Comparison of ENCODE assay signal across 18 cellular contexts in genomic region chr1:45337630-45338320, GRCh38. TPM values are rescaled to one million over a fixed set of nuclear protein-coding genes. Genes with fewer than 3 reads are reported as not detected.
DNase-seq lines count a peak whose midpoint lies in the region; ATAC-seq, FAIRE-seq and TF ChIP-seq lines count a peak whose summit lies in the region.
"Had no signal": no experiment of that assay in that cellular context is flagged by ENCODE, and none has a peak within 500 bp of the region (broad histone marks: within the 10 kb centered on the region; RNA-seq: fewer than 3 reads in every experiment).

No MANE protein-coding gene starts in this region.

- H3K36me3 ChIP-seq in HepG2 (replicated peaks in 1 of 2; ENCODE audit: control insufficient read depth in 1 of 2, insufficient read depth in 2 of 2, low read length in 2 of 2) = peaks cover 6 to 14% of the 10 kb centered on the region in 2 experiments
- H3K36me3 ChIP-seq in right lobe of liver = peaks cover 0 to 10% (median 6%) of the 10 kb centered on the region in 4 donors
- H3K36me3 ChIP-seq in hepatocyte (replicated peaks; ENCODE audit: insufficient read depth, low read depth) = no peaks in the 10 kb centered on the region

- H3K4me1 Mint-ChIP-seq in T-cell = peaks cover 70 to 75% (median 72%) of the 10 kb centered on the region in 3 donors

- 88% methylated on average over 3 of the region's 3 CpGs for WGBS in HepG2 (ENCODE audit: low lambda C conversion rate)
- 86% methylated on average over 1 of the region's 3 CpGs for WGBS in right lobe of liver (ENCODE audit: insufficient coverage, low coverage, low lambda C conversion rate, missing lambda C conversion rate)
- 95% methylated on average over 3 of the region's 3 CpGs for WGBS in hepatocyte (ENCODE audit: low lambda C conversion rate, missing lambda C conversion rate)

- H4K20me1 ChIP-seq in HepG2 (ENCODE audit: insufficient read depth, low read length) = no peaks in the 10 kb centered on the region
- no peaks in the 10 kb centered on the region for H4K20me1 ChIP-seq in hepatocyte (ENCODE audit: insufficient read depth, poor library complexity, severe bottlenecking)

- H3K4me2 ChIP-seq in HepG2 (ENCODE audit: low read depth, low read length) (peak overlapping the region; percentile 10; the same call in 1 of the 2 replicates), hepatocyte (no peak overlapping the region)

- H3K4me3 Mint-ChIP-seq in T-cell = peak overlapping the region in 2 of 3 donors; percentile 2 to 100

- no peaks in the 10 kb centered on the region for H3K9me2 ChIP-seq in hepatocyte (replicated peaks; ENCODE audit: insufficient read depth)

- H2AFZ ChIP-seq in HepG2 (ENCODE audit: low read length) (no peak overlapping the region), hepatocyte (no peak overlapping the region)

- POLR2A ChIA-PET in HepG2 (lab: Yijun Ruan, JAX) = interaction anchor here (1.0 to 8.4 kb wide), 4 partner anchors 12 to 518 kb away, joined by 3 to 159 read pairs (median 50); partner anchors contain the start of genes HECTD3 and UROD
- POLR2A ChIA-PET in T-cell (lab: Charles Lee) = interaction anchor here (0.5 to 0.9 kb wide), 3 partner anchors 14 to 130 kb away, joined by 4 to 11 read pairs (median 4); no protein-coding TSS in a partner anchor

- H3K27ac Mint-ChIP-seq in T-cell = peak overlapping the region in 1 of 2 donors; percentile 57

- CTCF ChIA-PET in HepG2 (lab: Yijun Ruan, JAX; ENCODE audit: low intra/inter-chr PET ratio, low total read pairs) (no interaction called here), T-cell (lab: Charles Lee) (interaction anchor here in 1 of 2 donors (0.7 kb wide), 1 partner anchor 130 kb away, joined by 3 read pairs; no protein-coding TSS in a partner anchor)

- FAIRE-seq in HepG2 (lab: Jason Lieb, UNC) = no peak
- FAIRE-seq in GM12891 (lab: Jason Lieb, UNC) = no peak
- FAIRE-seq: TTC549 had no signal

- peaks cover 38% of the 10 kb centered on the region for H3K36me3 Mint-ChIP-seq in T-cell

- no peak for TF ChIP-seq EP300 in HepG2 (IDR thresholded peaks at IDR 0.05; ENCODE audit: low read depth in 2 of 2, low read length in 2 of 2)
- TF ChIP-seq EP300 in HepG2 (CRISPR knock-in tag; IDR thresholded peaks at IDR 0.05; ENCODE audit: borderline replicate concordance) = no peak

- H3K4me1 ChIP-seq in HepG2 (ENCODE audit: insufficient read depth, low read length) (peaks cover 69% of the 10 kb centered on the region), right lobe of liver (peaks cover 0 to 20% (median 9%) of the 10 kb centered on the region in 4 donors), hepatocyte (ENCODE audit: insufficient read depth) (peaks cover 41% of the 10 kb centered on the region)

- intact Hi-C loops in HepG2 (cut with micrococcal nuclease; ENCODE audit: unreplicated experiment) = no loop called here
- intact Hi-C loops in right lobe of liver (cut with DNase I) = no loop called here

- no peak for ATAC-seq in HepG2
- ATAC-seq in right lobe of liver = no peak
- no peak for ATAC-seq in T-cell (replicated peaks in 1 of 4)
- no peak for ATAC-seq in GM18907 (IDR thresholded peaks at IDR 0.05; ENCODE audit: unreplicated experiment)
- ATAC-seq: psoas muscle, Right ventricle myocardium inferior, upper lobe of right lung had no signal

- H3K27ac ChIP-seq in HepG2 (ENCODE audit: extremely low read length, insufficient read depth, low read length) = peak overlapping the region; percentile 91
- no peak overlapping the region for H3K27ac ChIP-seq in right lobe of liver
- peak overlapping the region; percentile 97 for H3K27ac ChIP-seq in hepatocyte
- H3K27ac ChIP-seq: psoas muscle, upper lobe of right lung had no signal

- H3K27me3 ChIP-seq in HepG2 (ENCODE audit: control insufficient read depth in 1 of 2, insufficient read depth in 2 of 2, low read length in 2 of 2) (no peaks in the 10 kb centered on the region; a peak in 1 of 5 replicates), right lobe of liver (no peaks in the 10 kb centered on the region), hepatocyte (no peaks in the 10 kb centered on the region)
- H3K27me3 ChIP-seq: dorsolateral prefrontal cortex, MG63, upper lobe of right lung had no signal

- H3K4me3 ChIP-seq in HepG2 (replicated peaks in 1 of 3; ENCODE audit: insufficient read depth in 1 of 3, low read depth in 2 of 3, low read length in 3 of 3) = no peak overlapping the region
- H3K4me3 ChIP-seq in right lobe of liver = no peak overlapping the region
- no peak overlapping the region for H3K4me3 ChIP-seq in hepatocyte
- H3K4me3 ChIP-seq: MG63, psoas muscle, upper lobe of right lung had no signal

- H3K9me3 ChIP-seq in HepG2 (ENCODE audit: low read length) = no peaks in the 10 kb centered on the region
- no peaks in the 10 kb centered on the region for H3K9me3 ChIP-seq in right lobe of liver
- no peaks in the 10 kb centered on the region for H3K9me3 ChIP-seq in hepatocyte (ENCODE audit: low read depth)
- H3K9me3 ChIP-seq: MG63, psoas muscle, upper lobe of right lung had no signal

- no peaks in the 10 kb centered on the region for H3K27me3 Mint-ChIP-seq in T-cell

- TF ChIP-seq POLR2A in HepG2 (IDR thresholded peaks at IDR 0.05; ENCODE audit: insufficient read depth in 1 of 2, low read depth in 2 of 2, low read length in 2 of 2) (no peak), right lobe of liver (IDR thresholded peaks at IDR 0.05) (no peak), GM12891 (IDR thresholded peaks at IDR 0.05; ENCODE audit: low read depth, low read length) (no peak)

- DNase-seq in HepG2 (ENCODE audit: low spot score) (no peak), right lobe of liver (no peak), T-cell (no peak), hepatocyte (ENCODE audit: low spot score) (no peak), NCI-H526 (lab: John Stamatoyannopoulos, UW) (no peak), RPMI8226 (no peak), GM12891 (ENCODE audit: insufficient read length, low spot score) (no peak)
- DNase-seq: activated CD8-positive, alpha-beta memory T cell treated with anti-CD3 and anti-CD28 coated beads, Interleukin-2, amount 50 U/mL, for 4 hours; dorsolateral prefrontal cortex; MG63; NCI-H2081 treated with DMSO at 0.1 percent for 48 hours; psoas muscle; stimulated activated CD8-positive, alpha-beta memory T cell treated with anti-CD3 and anti-CD28 coated beads, Interleukin-4, amount 100 ng/mL, for 48 hours; upper lobe of right lung had no signal

- TF ChIP-seq CTCF in HepG2 (CRISPR knock-in tag; IDR thresholded peaks at IDR 0.05) (no peak), right lobe of liver (IDR thresholded peaks at IDR 0.05) (no peak), hepatocyte (IDR thresholded peaks at IDR 0.05; ENCODE audit: poor library complexity) (no peak)

- H3K9me3 Mint-ChIP-seq in T-cell = no peaks in the 10 kb centered on the region

- no TSS peak for BruUV-seq in HepG2 (replicated peaks; lab: Mats Ljungman, UMichigan)

- in situ Hi-C loops in HepG2 (cut with HindIII; ENCODE audit: extremely low pct_ligation_motif_present, low pct_unique_long_range_greater_than_20kb) = no loop called here

- H3K9ac ChIP-seq in HepG2 (ENCODE audit: insufficient read depth, low read depth, low read length) = no peak overlapping the region

- H3K79me2 ChIP-seq in HepG2 (ENCODE audit: insufficient read depth, low read length) = peaks cover 27% of the 10 kb centered on the region
- H3K79me2 ChIP-seq in hepatocyte = peaks cover 39% of the 10 kb centered on the region

- TF ChIP-seq RAD21 in HepG2 (CRISPR knock-in tag; IDR thresholded peaks at IDR 0.05) = no peak

RNA-seq across cellular contexts. Expression of gene TOE1, which starts 2.2 kb away (rescaled TPM):
- total RNA-seq in HepG2 (2016; rRNA removed; fragmentation: Illumina TruSeq; extraction: Trizol) (17.4 and 19.0 TPM in 2 replicates), right lobe of liver (1 to 10 TPM; 3.2 to 7.7 (median 4.4) TPM), T-cell (10 to 100 TPM; 16.8 to 50.0 (median 19.8) TPM), hepatocyte (10.4 and 10.6 TPM in 2 replicates)
- 6.1 and 6.9 TPM in 2 replicates for total RNA-seq in HepG2 (2016; cell fraction: cytosol; rRNA removed; fragmentation: Illumina TruSeq; extraction: Trizol; ENCODE audit: low read depth)
- total RNA-seq in HepG2 (2016; cell fraction: insoluble cytoplasmic fraction; rRNA removed; fragmentation: Illumina TruSeq; extraction: Trizol) = 17.0 and 19.2 TPM in 2 replicates
- 9.4 and 11.7 TPM in 2 replicates for total RNA-seq in HepG2 (2016; cell fraction: membrane; rRNA removed; fragmentation: Illumina TruSeq; extraction: Trizol)
- 18.1 and 21.7 TPM in 2 replicates for total RNA-seq in HepG2 (2016; cell fraction: nucleus; rRNA removed; fragmentation: Illumina TruSeq; extraction: Trizol)
- polyA plus RNA-seq in HepG2 (2011; rRNA removed) (12.1 and 14.1 TPM in 2 replicates), hepatocyte (12.2 and 17.4 TPM in 2 replicates)
- 13.3 and 16.7 TPM in 2 replicates for polyA plus RNA-seq in HepG2 (2011; cell fraction: cytosol; rRNA removed)
- 24.4 and 29.6 TPM in 2 replicates for polyA plus RNA-seq in HepG2 (2011; cell fraction: nucleus; rRNA removed)
- 5.6 and 7.9 TPM in 2 replicates for polyA plus RNA-seq in HepG2 (2012)
- 4.9 and 6.0 TPM in 2 replicates for polyA plus RNA-seq in HepG2 (2016; cell fraction: cytosol; fragmentation: Illumina TruSeq; extraction: Trizol; ENCODE audit: low read depth)
- 17.2 and 18.2 TPM in 2 replicates for polyA plus RNA-seq in HepG2 (2016; cell fraction: insoluble cytoplasmic fraction; fragmentation: Illumina TruSeq; extraction: Trizol; ENCODE audit: low read depth)
- 7.3 and 8.1 TPM in 2 replicates for polyA plus RNA-seq in HepG2 (2016; cell fraction: membrane; fragmentation: Illumina TruSeq; extraction: Trizol; ENCODE audit: low read depth)
- polyA plus RNA-seq in HepG2 (2016; cell fraction: nucleus; fragmentation: Illumina TruSeq; extraction: Trizol; ENCODE audit: insufficient read depth, low read depth) = 21.5 and 25.2 TPM in 2 replicates
- polyA minus RNA-seq in HepG2 (2011; rRNA and poly(A)+ RNA removed; ENCODE audit: low replicate concordance) = 26.7 and 78.7 TPM in 2 replicates
- 6.8 and 11.4 TPM in 2 replicates for polyA minus RNA-seq in HepG2 (2011; cell fraction: cytosol; rRNA and poly(A)+ RNA removed)
- polyA minus RNA-seq in HepG2 (2011; cell fraction: nucleus; rRNA and poly(A)+ RNA removed) = 35.4 and 43.5 TPM in 2 replicates
- polyA plus RNA-seq in GM12891 (2012; ENCODE audit: low read depth, missing spikeins) = 15.6 TPM

RNA-seq across cellular contexts. Expression of gene MUTYH, which starts 2.5 kb away (rescaled TPM):
- total RNA-seq in HepG2 (2016; rRNA removed; fragmentation: Illumina TruSeq; extraction: Trizol) = 12.7 and 17.1 TPM in 2 replicates
- total RNA-seq in HepG2 (2016; cell fraction: cytosol; rRNA removed; fragmentation: Illumina TruSeq; extraction: Trizol; ENCODE audit: low read depth) = 8.3 and 9.6 TPM in 2 replicates
- total RNA-seq in HepG2 (2016; cell fraction: insoluble cytoplasmic fraction; rRNA removed; fragmentation: Illumina TruSeq; extraction: Trizol) = 11.8 and 17.5 TPM in 2 replicates
- total RNA-seq in HepG2 (2016; cell fraction: membrane; rRNA removed; fragmentation: Illumina TruSeq; extraction: Trizol) = 13.2 and 14.1 TPM in 2 replicates
- 19.6 and 22.4 TPM in 2 replicates for total RNA-seq in HepG2 (2016; cell fraction: nucleus; rRNA removed; fragmentation: Illumina TruSeq; extraction: Trizol)
- 16.3 and 19.4 TPM in 2 replicates for polyA plus RNA-seq in HepG2 (2011; rRNA removed)
- 7.9 and 12.7 TPM in 2 replicates for polyA plus RNA-seq in HepG2 (2011; cell fraction: cytosol; rRNA removed)
- 82.7 and 96.2 TPM in 2 replicates for polyA plus RNA-seq in HepG2 (2011; cell fraction: nucleus; rRNA removed)
- 11.1 and 12.0 TPM in 2 replicates for polyA plus RNA-seq in HepG2 (2012)
- polyA plus RNA-seq in HepG2 (2016; cell fraction: cytosol; fragmentation: Illumina TruSeq; extraction: Trizol; ENCODE audit: low read depth) = 5.6 and 7.1 TPM in 2 replicates
- polyA plus RNA-seq in HepG2 (2016; cell fraction: insoluble cytoplasmic fraction; fragmentation: Illumina TruSeq; extraction: Trizol; ENCODE audit: low read depth) = 11.6 and 12.8 TPM in 2 replicates
- 8.5 and 9.5 TPM in 2 replicates for polyA plus RNA-seq in HepG2 (2016; cell fraction: membrane; fragmentation: Illumina TruSeq; extraction: Trizol; ENCODE audit: low read depth)
- 58.3 and 64.2 TPM in 2 replicates for polyA plus RNA-seq in HepG2 (2016; cell fraction: nucleus; fragmentation: Illumina TruSeq; extraction: Trizol; ENCODE audit: insufficient read depth, low read depth)
- polyA minus RNA-seq in HepG2 (2011; rRNA and poly(A)+ RNA removed; ENCODE audit: low replicate concordance) = 19.2 and 21.3 TPM in 2 replicates
- polyA minus RNA-seq in HepG2 (2011; cell fraction: cytosol; rRNA and poly(A)+ RNA removed) = 4.2 and 4.7 TPM in 2 replicates
- 15.0 and 15.5 TPM in 2 replicates for polyA minus RNA-seq in HepG2 (2011; cell fraction: nucleus; rRNA and poly(A)+ RNA removed)
- total RNA-seq in right lobe of liver = 10 to 100 TPM in 2 of 6 experiments, 1 to 10 TPM in 4; 7.2 to 11.9 (median 8.4) TPM
- total RNA-seq in T-cell = 10 to 100 TPM; 60.2 to 71.0 (median 68.4) TPM
- total RNA-seq in hepatocyte = 16.6 and 23.5 TPM in 2 replicates
- polyA plus RNA-seq in hepatocyte = 24.9 and 29.6 TPM in 2 replicates
- polyA plus RNA-seq in GM12891 (2012; ENCODE audit: low read depth, missing spikeins) = 20.9 TPM

RNA-seq across cellular contexts. Expression of gene HPDL, which starts 11.1 kb away (rescaled TPM):
- not detected in 2 replicates for total RNA-seq in HepG2 (2016; rRNA removed; fragmentation: Illumina TruSeq; extraction: Trizol)
- not detected in 2 replicates for total RNA-seq in HepG2 (2016; cell fraction: cytosol; rRNA removed; fragmentation: Illumina TruSeq; extraction: Trizol; ENCODE audit: low read depth)
- not detected in 2 replicates for total RNA-seq in HepG2 (2016; cell fraction: insoluble cytoplasmic fraction; rRNA removed; fragmentation: Illumina TruSeq; extraction: Trizol)
- total RNA-seq in HepG2 (2016; cell fraction: membrane; rRNA removed; fragmentation: Illumina TruSeq; extraction: Trizol) = not detected in 2 replicates
- not detected in 2 replicates for total RNA-seq in HepG2 (2016; cell fraction: nucleus; rRNA removed; fragmentation: Illumina TruSeq; extraction: Trizol)
- polyA plus RNA-seq in HepG2 (2011; rRNA removed) = not detected in 2 replicates
- polyA plus RNA-seq in HepG2 (2011; cell fraction: cytosol; rRNA removed) = not detected in 2 replicates
- polyA plus RNA-seq in HepG2 (2011; cell fraction: nucleus; rRNA removed) = not detected in 2 replicates
- 0.08 TPM in 1 of 2 replicates, not detected in the other for polyA plus RNA-seq in HepG2 (2012)
- not detected in 2 replicates for polyA plus RNA-seq in HepG2 (2016; cell fraction: cytosol; fragmentation: Illumina TruSeq; extraction: Trizol; ENCODE audit: low read depth)
- polyA plus RNA-seq in HepG2 (2016; cell fraction: insoluble cytoplasmic fraction; fragmentation: Illumina TruSeq; extraction: Trizol; ENCODE audit: low read depth) = not detected in 2 replicates
- not detected in 2 replicates for polyA plus RNA-seq in HepG2 (2016; cell fraction: membrane; fragmentation: Illumina TruSeq; extraction: Trizol; ENCODE audit: low read depth)
- polyA plus RNA-seq in HepG2 (2016; cell fraction: nucleus; fragmentation: Illumina TruSeq; extraction: Trizol; ENCODE audit: insufficient read depth, low read depth) = not detected in 2 replicates
- 24.3 TPM in 1 of 2 replicates, not detected in the other for polyA minus RNA-seq in HepG2 (2011; rRNA and poly(A)+ RNA removed; ENCODE audit: low replicate concordance)
- polyA minus RNA-seq in HepG2 (2011; cell fraction: cytosol; rRNA and poly(A)+ RNA removed) = 0.40 TPM in 1 of 2 replicates, not detected in the other
- polyA minus RNA-seq in HepG2 (2011; cell fraction: nucleus; rRNA and poly(A)+ RNA removed) = not detected in 2 replicates
- under 1 TPM in 2 of 6 experiments, not detected in 4; 0.25 to 0.56 TPM for total RNA-seq in right lobe of liver
- 1 to 10 TPM in 3 of 5 donors, under 1 TPM in 2; 0.21 to 2.0 (median 1.4) TPM for total RNA-seq in T-cell
- 3.9 and 6.2 TPM in 2 replicates for total RNA-seq in hepatocyte
- polyA plus RNA-seq in hepatocyte = 5.1 and 5.8 TPM in 2 replicates
- polyA plus RNA-seq in GM12891 (2012; ENCODE audit: low read depth, missing spikeins) = 8.5 TPM
- total RNA-seq: H4, Right ventricle myocardium inferior, upper lobe of right lung had no signal

Comparison
In these comparisons a context has a peak if more than half of its experiments do, and no peak if none do; other contexts are left out.
1. H3K27ac ChIP-seq: peak in HepG2 (single experiment) and hepatocyte (single experiment); none in right lobe of liver (0 of 3).